ENCODE assay signal across 17 cellular contexts in genomic region chr3:149703474-149703873, GRCh38. TPM values are rescaled to one million over a fixed set of nuclear protein-coding genes. Genes with fewer than 3 reads are reported as not detected.
DNase-seq lines count a peak whose midpoint lies in the region; ATAC-seq and TF ChIP-seq lines count a peak whose summit lies in the region.
"Had no signal": no experiment of that assay in that cellular context is flagged by ENCODE, and none has a peak within 500 bp of the region (broad histone marks: within the 10 kb centered on the region; RNA-seq: fewer than 3 reads in every experiment).

No MANE protein-coding gene starts in this region.

- H3K4me3 ChIP-seq in NB4 (ENCODE audit: low read depth, low read length) (no peak overlapping the region), spleen (no peak overlapping the region), prostate gland (no peak overlapping the region)

- TF ChIP-seq POLR2A in NB4 (IDR thresholded peaks at IDR 0.05; ENCODE audit: extremely low read depth, insufficient read length) (no peak), spleen (IDR thresholded peaks at IDR 0.05) (no peak), prostate gland (IDR thresholded peaks at IDR 0.05) (no peak)

- H3K27ac ChIP-seq in spleen, result no peak overlapping the region
- no peak overlapping the region for H3K27ac ChIP-seq in prostate gland
- H3K27ac ChIP-seq: WERI-Rb-1 had no signal

- no peaks in the 10 kb centered on the region for H3K36me3 ChIP-seq in spleen
- no peaks in the 10 kb centered on the region for H3K36me3 ChIP-seq in prostate gland
- H3K36me3 ChIP-seq: WERI-Rb-1 had no signal

- WGBS in spleen, 5 donors, result 80 to 97% (median 90%) methylated on average over 2 of the region's 2 CpGs
- WGBS in prostate gland, result 79% methylated on average over 2 of the region's 2 CpGs

- intact Hi-C loops in sciatic nerve (cut with DNase I) (no loop called here), spleen (cut with DNase I; ENCODE audit: low total_unique reads) (no loop called here), prostate gland (cut with DNase I) (no loop called here)

- TF ChIP-seq CTCF in NB4 (IDR thresholded peaks at IDR 0.05; ENCODE audit: low read depth, low read length) (no peak), spleen (IDR thresholded peaks at IDR 0.05 in 8 of 11, conservative IDR thresholded peaks at IDR 0.05 in 3 of 11) (no peak), prostate gland (IDR thresholded peaks at IDR 0.05) (no peak)

- peak; percentile 88 for ATAC-seq in sciatic nerve
- ATAC-seq: HCT116; left colon; naive thymus-derived CD8-positive, alpha-beta T cell; stimulated activated memory B cell treated with anti-CD40 and anti-IgM and Interleukin-4, amounts not matched to agents 10 μg/mL and 1 μg/mL and 100 μg/mL, for 72 hours had no signal

- H3K9me3 ChIP-seq in spleen (peaks cover 0 to 13% (median 7%) of the 10 kb centered on the region in 8 donors), prostate gland (no peaks in the 10 kb centered on the region)

- H3K27me3 ChIP-seq in spleen (replicated peaks in 1 of 7), result no peaks in the 10 kb centered on the region
- no peaks in the 10 kb centered on the region for H3K27me3 ChIP-seq in prostate gland (replicated peaks; ENCODE audit: insufficient read depth)

- H3K4me1 ChIP-seq in spleen (no peaks in the 10 kb centered on the region), prostate gland (replicated peaks) (no peaks in the 10 kb centered on the region)

- DNase-seq in AG20443 (ENCODE audit: low spot score) (peak; percentile 50), NB4 (ENCODE audit: low read depth) (peak; percentile 5), fibroblast of the conjunctiva (ENCODE audit: low read depth) (peak; percentile 41), sciatic nerve (ENCODE audit: low spot score) (peak; percentile 65), spleen (no peak), GM19240 (ENCODE audit: insufficient read length, low spot score) (no peak), epidermal melanocyte (ENCODE audit: insufficient read length, low spot score) (no peak), prostate gland (ENCODE audit: low spot score) (no peak)
- DNase-seq: activated gamma-delta T cell treated with Interleukin-2 at 50 U/mL for 16 hours; AML-193; DMS79; hippocampal formation; naive thymus-derived CD8-positive, alpha-beta T cell; WERI-Rb-1 had no signal

RNA-seq across cellular contexts. Expression of gene WWTR1, which starts 45.6 kb away (rescaled TPM):
- 143 TPM for total RNA-seq in sciatic nerve
- 10 to 100 TPM; 43.5 to 70.6 (median 63.7) TPM for total RNA-seq in spleen
- polyA plus RNA-seq in spleen, result 10 to 100 TPM in 1 of 3 donors, 1 to 10 TPM in 2; 8.4 to 15.3 (median 8.8) TPM
- 10 to 100 TPM; 47.5 to 79.4 TPM for total RNA-seq in prostate gland

RNA-seq across cellular contexts. Expression of gene COMMD2, which starts 48.8 kb away (rescaled TPM):
- total RNA-seq in sciatic nerve, result 41.1 TPM
- 10 to 100 TPM; 22.4 to 36.1 (median 31.9) TPM for total RNA-seq in spleen
- polyA plus RNA-seq in spleen, result 10 to 100 TPM in 1 of 3 donors, 1 to 10 TPM in 2; 8.9 to 12.5 (median 9.9) TPM
- total RNA-seq in prostate gland, result 10 to 100 TPM; 21.6 to 26.9 TPM

Comparison
In these comparisons a context has a peak if more than half of its experiments do, and no peak if none do; other contexts are left out.
1. DNase-seq: peak in AG20443 (single experiment), NB4 (single experiment), fibroblast of the conjunctiva (single experiment) and sciatic nerve (single experiment); none in spleen (single experiment), GM19240 (single experiment), epidermal melanocyte (single experiment) and prostate gland (single experiment).